Comparison of ENCODE assay signal across 8 cellular contexts in the genomic region with DNA sequence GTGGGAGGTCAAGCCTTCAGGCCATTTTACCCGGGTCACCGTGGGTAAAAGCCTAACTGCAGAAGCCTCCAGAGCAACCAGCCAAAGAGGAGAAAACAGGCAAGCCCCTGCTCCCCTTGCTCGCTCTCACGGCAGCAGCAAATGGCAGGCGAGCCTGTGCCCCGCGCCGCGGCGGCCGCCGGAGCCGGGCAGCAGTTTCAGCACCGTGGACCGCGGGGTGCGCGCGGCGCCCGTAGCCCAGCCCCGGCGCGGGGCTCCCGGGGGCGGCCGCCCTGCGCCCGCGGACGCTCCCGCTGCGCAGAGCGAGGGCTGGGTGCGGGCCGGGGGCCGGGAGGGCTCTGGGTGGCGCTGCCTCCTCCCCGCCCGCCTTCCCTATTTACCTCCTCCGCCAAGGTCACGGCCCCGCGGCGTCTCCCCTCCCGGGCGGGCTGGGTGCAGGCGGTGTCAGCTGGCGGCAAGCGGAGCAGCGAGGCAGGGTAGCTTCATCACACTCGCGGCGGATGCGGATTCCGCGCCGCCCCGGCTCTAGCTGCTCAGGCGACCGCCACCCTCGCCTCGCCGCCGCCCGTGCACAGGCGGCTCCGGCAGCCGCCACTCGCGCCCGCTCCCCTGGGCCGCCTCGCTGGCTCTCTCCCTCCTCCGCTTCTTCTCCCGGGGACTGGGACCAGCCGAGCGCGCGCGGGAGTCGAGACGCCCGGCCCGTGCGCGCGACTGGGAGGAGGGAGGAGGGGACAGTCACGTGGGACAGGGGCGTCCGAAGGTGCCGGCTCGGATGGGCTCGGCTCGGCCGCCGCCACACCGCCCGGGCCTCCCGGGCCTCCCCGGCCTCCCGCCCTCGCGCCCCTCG. TPM values are rescaled to one million over a fixed set of nuclear protein-coding genes. Genes with fewer than 3 reads are reported as not detected.
A peak's percentile ranks its signal among the peaks of the same experiment; 100 is the strongest.
DNase-seq lines count a peak whose midpoint lies in the region; ATAC-seq and TF ChIP-seq lines count a peak whose summit lies in the region.

Gene RGS7, minus strand, starts transcription at position 687 of the 847 bp plus-strand sequence.

- H3K9ac ChIP-seq in PC-3 (ENCODE audit: low read length): no peak within 1 kb of the TSS

- ATAC-seq in GM19397 (IDR thresholded peaks at IDR 0.05; ENCODE audit: unreplicated experiment): peak; percentile 66
- peak; percentile 58 for ATAC-seq in HG03460 (IDR thresholded peaks at IDR 0.05; ENCODE audit: unreplicated experiment)
- peak; percentile 21; the same call in 1 of the 2 replicates for ATAC-seq in PC-3
- ATAC-seq in stimulated activated naive B cell treated with anti-CD40 and anti-IgM and Interleukin-4, amounts not matched to agents 10 μg/mL and 1 μg/mL and 100 μg/mL, for 72 hours (replicated peaks): peak; percentile 80 to 81

- H3K27me3 Mint-ChIP-seq in CD4-positive, alpha-beta memory T cell: peaks cover 19 to 28% of the 10 kb centered on the region in 2 donors
- H3K27me3 Mint-ChIP-seq in stimulated activated naive B cell treated with anti-CD40 and anti-IgM and Interleukin-4, amounts not matched to agents 10 μg/mL and 1 μg/mL and 100 μg/mL, for 72 hours: peaks cover 28 to 39% of the 10 kb centered on the region in 2 donors

- no peaks in the 10 kb centered on the region for H3K27me3 ChIP-seq in CD4-positive, alpha-beta memory T cell (ENCODE audit: insufficient read depth, low read length)
- H3K27me3 ChIP-seq in PC-3 (ENCODE audit: low read length) (peaks cover 56% of the 10 kb centered on the region), layer of hippocampus (ENCODE audit: control insufficient read depth, insufficient read depth, low read length) (no peaks in the 10 kb centered on the region)

- H3K4me2 ChIP-seq in PC-3 (ENCODE audit: low read length): no peak within 1 kb of the TSS

- H3K36me3 ChIP-seq in CD4-positive, alpha-beta memory T cell (ENCODE audit: insufficient read depth, low read length): no peaks in the 10 kb centered on the region
- no peaks in the 10 kb centered on the region for H3K36me3 ChIP-seq in PC-3 (ENCODE audit: low read depth, low read length)

- POLR2A ChIA-PET in CD4-positive, alpha-beta memory T cell (lab: Charles Lee; ENCODE audit: partially characterized antibody): no interaction called here
- POLR2A ChIA-PET in PC-3 (lab: Charles Lee; ENCODE audit: unreplicated experiment): no interaction called here

- 0 out of 2 replicates have a peak, but pooled peaks cover 5% of the 10 kb centered on the region for H3K9me2 ChIP-seq in PC-3 (replicated peaks; ENCODE audit: low read length)

- CTCF ChIA-PET in CD4-positive, alpha-beta memory T cell (lab: Charles Lee; ENCODE audit: partially characterized antibody): no interaction called here
- CTCF ChIA-PET in PC-3 (lab: Charles Lee): no interaction called here

- H3K4me3 Mint-ChIP-seq in CD4-positive, alpha-beta memory T cell: peak within 1 kb of the TSS in 7 of 8 donors; percentile 22 to 73 (median 41)
- peak within 1 kb of the TSS; percentile 77 to 78 for H3K4me3 Mint-ChIP-seq in stimulated activated naive B cell treated with anti-CD40 and anti-IgM and Interleukin-4, amounts not matched to agents 10 μg/mL and 1 μg/mL and 100 μg/mL, for 72 hours

- H4K20me1 ChIP-seq in PC-3 (ENCODE audit: low read length): no peaks in the 10 kb centered on the region

- H3K27ac ChIP-seq in CD4-positive, alpha-beta memory T cell (ENCODE audit: low read depth, low read length): no peak within 1 kb of the TSS
- H3K27ac ChIP-seq in PC-3 (ENCODE audit: low read length): no peak within 1 kb of the TSS
- no peak within 1 kb of the TSS for H3K27ac ChIP-seq in coronary artery
- H3K27ac ChIP-seq in layer of hippocampus (ENCODE audit: low read depth, low read length): peak within 1 kb of the TSS; percentile 55

- intact Hi-C loops in CD4-positive, alpha-beta memory T cell (cut with micrococcal nuclease): no loop called here
- intact Hi-C loops in PC-3 (cut with micrococcal nuclease): no loop called here

- no peak for DNase-seq in CD4-positive, alpha-beta memory T cell
- DNase-seq in PC-3: no peak
- DNase-seq in coronary artery (ENCODE audit: low spot score): no peak
- peak; percentile 17 for DNase-seq in stimulated activated naive B cell treated with anti-CD40 and anti-IgM and Interleukin-4, amounts not matched to agents 10 μg/mL and 1 μg/mL and 100 μg/mL, for 72 hours
- DNase-seq in UCSD-AML1 (lab: John Stamatoyannopoulos, UW; ENCODE audit: unreplicated experiment): no peak

- no peak within 1 kb of the TSS for H3K27ac Mint-ChIP-seq in CD4-positive, alpha-beta memory T cell
- no peak within 1 kb of the TSS for H3K27ac Mint-ChIP-seq in stimulated activated naive B cell treated with anti-CD40 and anti-IgM and Interleukin-4, amounts not matched to agents 10 μg/mL and 1 μg/mL and 100 μg/mL, for 72 hours

- no TSS peak for BruUV-seq in PC-3 (replicated peaks; lab: Mats Ljungman, UMichigan)

- no peak within 1 kb of the TSS for H2AFZ ChIP-seq in PC-3 (ENCODE audit: low read length)

- H3K4me1 ChIP-seq in CD4-positive, alpha-beta memory T cell (ENCODE audit: insufficient read depth, low read length): no peaks in the 10 kb centered on the region
- H3K4me1 ChIP-seq in PC-3 (ENCODE audit: insufficient read depth, low read length): no peaks in the 10 kb centered on the region

- no peak within 1 kb of the TSS for H3K4me3 ChIP-seq in CD4-positive, alpha-beta memory T cell (ENCODE audit: low read length in 2 of 2)
- H3K4me3 ChIP-seq in PC-3 (ENCODE audit: low read length): no peak within 1 kb of the TSS
- peak within 1 kb of the TSS; percentile 73 for H3K4me3 ChIP-seq in coronary artery

- H3K79me2 ChIP-seq in PC-3 (ENCODE audit: low read length): no peaks in the 10 kb centered on the region

- H3K36me3 Mint-ChIP-seq in CD4-positive, alpha-beta memory T cell: no peaks in the 10 kb centered on the region
- H3K36me3 Mint-ChIP-seq in stimulated activated naive B cell treated with anti-CD40 and anti-IgM and Interleukin-4, amounts not matched to agents 10 μg/mL and 1 μg/mL and 100 μg/mL, for 72 hours: no peaks in the 10 kb centered on the region

- H3K4me1 Mint-ChIP-seq in CD4-positive, alpha-beta memory T cell: peaks cover 0 to 13% (median 3%) of the 10 kb centered on the region in 4 donors
- H3K4me1 Mint-ChIP-seq in stimulated activated naive B cell treated with anti-CD40 and anti-IgM and Interleukin-4, amounts not matched to agents 10 μg/mL and 1 μg/mL and 100 μg/mL, for 72 hours: peaks cover 2 to 5% of the 10 kb centered on the region in 2 donors

- H3K9me3 ChIP-seq in CD4-positive, alpha-beta memory T cell (ENCODE audit: control insufficient read depth in 1 of 2, low read length in 2 of 2): no peaks in the 10 kb centered on the region
- H3K9me3 ChIP-seq in PC-3 (ENCODE audit: low read length): no peaks in the 10 kb centered on the region

- peaks cover 0 to 7% (median 0%) of the 10 kb centered on the region in 8 donors for H3K9me3 Mint-ChIP-seq in CD4-positive, alpha-beta memory T cell
- H3K9me3 Mint-ChIP-seq in stimulated activated naive B cell treated with anti-CD40 and anti-IgM and Interleukin-4, amounts not matched to agents 10 μg/mL and 1 μg/mL and 100 μg/mL, for 72 hours: no peaks in the 10 kb centered on the region

- no peaks in the 10 kb centered on the region for H3F3A ChIP-seq in PC-3 (ENCODE audit: low read length, unreplicated experiment)

- TF ChIP-seq CTCF in PC-3 (conservative IDR thresholded peaks at IDR 0.05; ENCODE audit: low read depth, low read length) (no peak), coronary artery (IDR thresholded peaks at IDR 0.05) (no peak)

RNA-seq across cellular contexts. Expression of gene RGS7, which starts in this region (rescaled TPM):
- total RNA-seq in CD4-positive, alpha-beta memory T cell: not detected
- polyA plus RNA-seq in CD4-positive, alpha-beta memory T cell: not detected
- total RNA-seq in PC-3 (2014; rRNA removed): 0.15 and 0.29 TPM in 2 replicates

Comparison
In these comparisons a context has a peak if more than half of its experiments do, and no peak if none do; other contexts are left out.
1. Peak in ATAC-seq in PC-3; RNA of the gene not detected or under 1 TPM.
2. ATAC-seq: peak in every context shown above with its lines; median percentile 80 in stimulated activated naive B cell treated with anti-CD40 and anti-IgM and Interleukin-4, amounts not matched to agents 10 μg/mL and 1 μg/mL and 100 μg/mL, for 72 hours; 66 in GM19397; 58 in HG03460; 21 in PC-3.